8 cellular contexts compared by ENCODE assay signal in genomic region chr4:151407466-151408379, GRCh38. TPM values are rescaled to one million over a fixed set of nuclear protein-coding genes. Genes with fewer than 3 reads are reported as not detected.
DNase-seq lines count a peak whose midpoint lies in the region; ATAC-seq and TF ChIP-seq lines count a peak whose summit lies in the region.

No MANE protein-coding gene starts in this region.

- H3K9me3 Mint-ChIP-seq in activated T-cell treated with anti-CD3 and anti-CD28 coated beads, Interleukin-2, amount 50 U/mL, for 24 hours, result no peaks in the 10 kb centered on the region

- H3K36me3 Mint-ChIP-seq in activated T-cell treated with anti-CD3 and anti-CD28 coated beads, Interleukin-2, amount 50 U/mL, for 24 hours (ENCODE audit: low read depth), result no peaks in the 10 kb centered on the region

- H3K9me3 ChIP-seq in prostate gland, result no peaks in the 10 kb centered on the region

- H3K36me3 ChIP-seq in prostate gland, result no peaks in the 10 kb centered on the region

- H3K27me3 ChIP-seq in prostate gland (replicated peaks; ENCODE audit: insufficient read depth), result no peaks in the 10 kb centered on the region

- TF ChIP-seq CTCF in GM10266 (IDR thresholded peaks at IDR 0.05; ENCODE audit: control insufficient read depth, insufficient read depth, low read depth, missing control alignments) (peak; percentile 27), prostate gland (IDR thresholded peaks at IDR 0.05) (peak in 2 of 4 experiments; percentile 58 to 68), omental fat pad (IDR thresholded peaks at IDR 0.05) (no peak)

- peak overlapping the region; percentile 71 for H3K27ac Mint-ChIP-seq in activated T-cell treated with anti-CD3 and anti-CD28 coated beads, Interleukin-2, amount 50 U/mL, for 24 hours

- peak overlapping the region; percentile 54 to 59 for H3K4me3 ChIP-seq in prostate gland

- ATAC-seq in GM21717 (IDR thresholded peaks at IDR 0.05; ENCODE audit: unreplicated experiment) (peak; percentile 90), Right ventricle myocardium superior (ENCODE audit: poor library complexity) (no peak), omental fat pad (ENCODE audit: low FRiP score) (no peak)

- DNase-seq in GM10266 (ENCODE audit: extremely low spot score), result peak; percentile 71
- peak; percentile 81 for DNase-seq in KBM-7
- DNase-seq in activated T-cell treated with anti-CD3 and anti-CD28 coated beads, Interleukin-2, amount 50 U/mL, for 24 hours, result peak; percentile 44
- peak; percentile 46 for DNase-seq in Right ventricle myocardium superior
- peak; percentile 58 for DNase-seq in prostate gland (ENCODE audit: low spot score)
- DNase-seq in NCI-H146 treated with DMSO at 0.1 percent for 48 hours (lab: John Stamatoyannopoulos, UW; ENCODE audit: unreplicated experiment), result no peak
- no peak for DNase-seq in omental fat pad (ENCODE audit: low spot score)

- peaks cover 24% of the 10 kb centered on the region for H3K4me1 Mint-ChIP-seq in activated T-cell treated with anti-CD3 and anti-CD28 coated beads, Interleukin-2, amount 50 U/mL, for 24 hours (ENCODE audit: low read depth)

- whole genome bisulfite sequencing in prostate gland, result 27% methylated on average over 29 of the region's 29 CpGs

- H3K4me3 Mint-ChIP-seq in activated T-cell treated with anti-CD3 and anti-CD28 coated beads, Interleukin-2, amount 50 U/mL, for 24 hours, result peak overlapping the region; percentile 79

- peaks cover 44% of the 10 kb centered on the region for H3K27me3 Mint-ChIP-seq in activated T-cell treated with anti-CD3 and anti-CD28 coated beads, Interleukin-2, amount 50 U/mL, for 24 hours

- TF ChIP-seq POLR2A in prostate gland (IDR thresholded peaks at IDR 0.05), result no peak

- in situ Hi-C loops in KBM-7 (cut with MboI; ENCODE audit: low pct_unique_long_range_greater_than_20kb, low sequenced_read_pairs), result no loop called here

- H3K4me1 ChIP-seq in prostate gland (replicated peaks), result no peaks in the 10 kb centered on the region

- intact Hi-C loops in Right ventricle myocardium superior (cut with DNase I), result no loop called here
- intact Hi-C loops in prostate gland (cut with DNase I), result no loop called here

- H3K27ac ChIP-seq in prostate gland, result peak overlapping the region; percentile 81 to 88

RNA-seq across cellular contexts. Expression of gene FHIP1A, which starts 1.3 kb away (rescaled TPM):
- total RNA-seq in Right ventricle myocardium superior (16.8 TPM), prostate gland (10 to 100 TPM; 20.2 to 22.1 TPM), omental fat pad (10 to 100 TPM in 1 of 4 donors, 1 to 10 TPM in 2, under 1 TPM in 1; 0.32 to 29.1 (median 6.2) TPM)

Comparison
In these comparisons a context has a peak if more than half of its experiments do, and no peak if none do; other contexts are left out.
1. DNase-seq: peak in GM10266 (single experiment), KBM-7 (single experiment), activated T-cell treated with anti-CD3 and anti-CD28 coated beads, Interleukin-2, amount 50 U/mL, for 24 hours (single experiment), Right ventricle myocardium superior (single experiment) and prostate gland (single experiment); none in NCI-H146 treated with DMSO at 0.1 percent for 48 hours (single experiment) and omental fat pad (single experiment).